ENCODE assay signal across 8 cellular contexts in the genomic region with DNA sequence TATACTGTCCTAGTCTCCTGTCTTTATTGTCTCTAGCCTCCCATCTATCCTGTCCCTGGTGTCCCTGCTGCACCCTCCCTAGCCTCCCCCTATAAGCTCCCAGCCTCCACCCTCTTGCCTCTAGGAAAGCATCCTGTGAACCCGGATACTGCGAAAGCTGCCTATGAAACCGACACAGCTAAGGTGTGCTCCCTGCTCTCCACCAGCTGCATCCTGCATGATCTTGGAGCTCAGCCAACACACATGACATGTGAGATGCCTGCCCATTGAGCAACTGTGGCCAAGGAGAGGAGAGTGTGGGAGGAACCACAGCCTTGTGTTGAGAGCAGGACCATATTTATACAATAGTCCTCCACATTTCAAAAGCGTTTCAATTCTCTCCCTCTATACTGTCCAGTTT.
A peak's percentile ranks its signal among the peaks of the same experiment; 100 is the strongest.
DNase-seq lines count a peak whose midpoint lies in the region; ATAC-seq and TF ChIP-seq lines count a peak whose summit lies in the region.

No MANE protein-coding gene starts in this region.

- H3K18ac ChIP-seq in mesendoderm (ENCODE audit: low read length) = no peak overlapping the region

- H2BK120ac ChIP-seq in mesendoderm (ENCODE audit: low read depth, low read length) = no peak overlapping the region

- H3K9ac ChIP-seq in mesendoderm (ENCODE audit: low read length) = no peak overlapping the region

- H2BK5ac ChIP-seq in mesendoderm (ENCODE audit: low read length) = no peak overlapping the region

- no peaks in the 10 kb centered on the region for H3K9me3 ChIP-seq in gastrocnemius medialis

- TF ChIP-seq CTCF in GM12864 (IDR thresholded peaks at IDR 0.05; ENCODE audit: low read depth, low read length, missing control alignments) = no peak
- TF ChIP-seq CTCF in gastrocnemius medialis (IDR thresholded peaks at IDR 0.05 in 4 of 5, conservative IDR thresholded peaks at IDR 0.05 in 1 of 5) = no peak

- no peak overlapping the region for H3K23ac ChIP-seq in mesendoderm (ENCODE audit: low read length)

- no peak for TF ChIP-seq POLR2A in gastrocnemius medialis (IDR thresholded peaks at IDR 0.05)

- in situ Hi-C loops in gastrocnemius medialis (cut with MboI; ENCODE audit: low sequenced_read_pairs in 4 of 4) = loop anchor here in 1 of 4 donors (25.0 kb wide), 1 partner anchor 110 kb away; no protein-coding TSS in a partner anchor

- H3K79me1 ChIP-seq in mesendoderm (ENCODE audit: low read length) = no peaks in the 10 kb centered on the region

- H3K4me3 ChIP-seq in GM12864 (ENCODE audit: low read depth, low read length) (no peak overlapping the region), gastrocnemius medialis (no peak overlapping the region), mesendoderm (ENCODE audit: low read length) (no peak overlapping the region)

- H3K4me2 ChIP-seq in mesendoderm (ENCODE audit: low read length) = no peak overlapping the region

- ATAC-seq in HG03175 (IDR thresholded peaks at IDR 0.05; ENCODE audit: unreplicated experiment) = peak; percentile 88
- peak; percentile 88 to 96 for ATAC-seq in gastrocnemius medialis
- no peak for ATAC-seq in activated CD4-positive, CD25-positive, alpha-beta regulatory T cell treated with anti-CD3 and anti-CD28 coated beads, Interleukin-2, amount 50 U/mL, for 24 hours

- H3K79me2 ChIP-seq in mesendoderm (ENCODE audit: control insufficient read depth, insufficient read depth, low read length) = no peaks in the 10 kb centered on the region

- intact Hi-C loops in gastrocnemius medialis (cut with DNase I; ENCODE audit: low total_unique reads) = no loop called here

- H3K56ac ChIP-seq in mesendoderm (ENCODE audit: low read length) = no peak overlapping the region

- no peak overlapping the region for H4K5ac ChIP-seq in mesendoderm (ENCODE audit: low read length)

- H3K4me1 ChIP-seq in gastrocnemius medialis (no peaks in the 10 kb centered on the region), mesendoderm (ENCODE audit: control insufficient read depth, low read depth, low read length) (no peaks in the 10 kb centered on the region)

- H2BK15ac ChIP-seq in mesendoderm (replicated peaks; ENCODE audit: low read depth) = no peak overlapping the region

- no peaks in the 10 kb centered on the region for H3K27me3 ChIP-seq in gastrocnemius medialis
- no peaks in the 10 kb centered on the region for H3K27me3 ChIP-seq in mesendoderm (ENCODE audit: insufficient read depth, low read length, poor library complexity)

- H2AK5ac ChIP-seq in mesendoderm (ENCODE audit: low read length) = no peak overlapping the region

- no peak overlapping the region for H3K4ac ChIP-seq in mesendoderm (ENCODE audit: low read depth, low read length)

- DNase-seq in GM12864 (ENCODE audit: low read depth) (peak; percentile 26), NCI-H345 treated with DMSO at 0.1 percent for 48 hours (lab: John Stamatoyannopoulos, UW; ENCODE audit: unreplicated experiment) (peak; percentile 96), cerebellum (ENCODE audit: low spot score) (peak; percentile 55), gastrocnemius medialis (peak; percentile 53 to 68), NOMO-1 treated with dmso at 0.1 percent for 144 hours (lab: John Stamatoyannopoulos, UW; ENCODE audit: unreplicated experiment) (no peak), mesendoderm (no peak)

- H3K27ac ChIP-seq in gastrocnemius medialis (no peak overlapping the region), mesendoderm (ENCODE audit: low read depth, low read length) (no peak overlapping the region)

- no peak overlapping the region for H4K8ac ChIP-seq in mesendoderm (ENCODE audit: low read depth, low read length)

- no CpG with 5 or more reads among the region's 4 CpGs for WGBS in mesendoderm (ENCODE audit: extremely low coverage, insufficient coverage, low lambda C conversion rate)

- H3K36me3 ChIP-seq in gastrocnemius medialis (no peaks in the 10 kb centered on the region), mesendoderm (ENCODE audit: control insufficient read depth, insufficient read depth, low read length) (no peaks in the 10 kb centered on the region)

Comparison
In these comparisons a context has a peak if more than half of its experiments do, and no peak if none do; other contexts are left out.
1. DNase-seq: peak in GM12864 (single experiment), NCI-H345 treated with DMSO at 0.1 percent for 48 hours (single experiment), cerebellum (single experiment) and gastrocnemius medialis (2 of 2); none in NOMO-1 treated with dmso at 0.1 percent for 144 hours (single experiment) and mesendoderm (single experiment).
2. ATAC-seq: peak in HG03175 (single experiment) and gastrocnemius medialis (2 of 2); none in activated CD4-positive, CD25-positive, alpha-beta regulatory T cell treated with anti-CD3 and anti-CD28 coated beads, Interleukin-2, amount 50 U/mL, for 24 hours (0 of 2).